Comparison of ENCODE assay signal across 12 cellular contexts in genomic region chr1:60621524-60621923, GRCh38.
DNase-seq lines count a peak whose midpoint lies in the region; ATAC-seq, FAIRE-seq and TF ChIP-seq lines count a peak whose summit lies in the region.
"Had no signal": no experiment of that assay in that cellular context is flagged by ENCODE, and none has a peak within 500 bp of the region (broad histone marks: within the 10 kb centered on the region; RNA-seq: fewer than 3 reads in every experiment).

No MANE protein-coding gene starts in this region.

- H3K9me1 ChIP-seq in endothelial cell of umbilical vein (replicated peaks; ENCODE audit: control insufficient read depth, extremely low read depth, insufficient read depth, low read length) = no peaks in the 10 kb centered on the region

- H2AFZ ChIP-seq in endothelial cell of umbilical vein (ENCODE audit: low read depth, low read length) = peak overlapping the region; percentile 28

- 13 to 15% (median 14%) methylated on average over 10 of the region's 10 CpGs for WGBS in psoas muscle, 3 donors

- H3K27me3 ChIP-seq in endothelial cell of umbilical vein (ENCODE audit: control insufficient read depth in 2 of 2, insufficient read depth in 2 of 2, low read length in 2 of 2) = no peaks in the 10 kb centered on the region
- no peaks in the 10 kb centered on the region for H3K27me3 ChIP-seq in psoas muscle (ENCODE audit: insufficient read depth in 3 of 3, low read length in 2 of 3)

- peak overlapping the region; percentile 78 for H3K4me2 ChIP-seq in endothelial cell of umbilical vein (ENCODE audit: insufficient read depth, low read length)

- BruUV-seq in endothelial cell of umbilical vein (replicated peaks; lab: Mats Ljungman, UMichigan) = no TSS peak

- no peaks in the 10 kb centered on the region for H3K36me3 ChIP-seq in endothelial cell of umbilical vein (ENCODE audit: control insufficient read depth in 2 of 2, extremely low read depth in 1 of 2, insufficient read depth in 2 of 2, low read length in 2 of 2)
- no peaks in the 10 kb centered on the region for H3K36me3 ChIP-seq in psoas muscle (ENCODE audit: insufficient read depth in 1 of 2, low read depth in 1 of 2)

- DNase-seq in NCI-H128 (lab: John Stamatoyannopoulos, UW; ENCODE audit: unreplicated experiment) (peak; percentile 89), NCI-H526 treated with DMSO at 0.1 percent for 48 hours (lab: John Stamatoyannopoulos, UW) (peak; percentile 87), endothelial cell of umbilical vein (ENCODE audit: low read depth, low spot score) (peak; percentile 90), putamen (ENCODE audit: low spot score) (peak; percentile 45), psoas muscle (no peak), OCI-M2 (lab: John Stamatoyannopoulos, UW; ENCODE audit: unreplicated experiment) (no peak), HPDE6-E6E7 (ENCODE audit: extremely low spot score) (no peak)
- DNase-seq: activated effector memory CD4-positive, alpha-beta T cell treated with Interleukin-2 at 50 U/mL for 16 hours; DND-41; mammary epithelial cell had no signal

- H4K20me1 ChIP-seq in endothelial cell of umbilical vein (replicated peaks; ENCODE audit: control insufficient read depth, extremely low read depth, insufficient read depth, low read length) = no peaks in the 10 kb centered on the region

- intact Hi-C loops in endothelial cell of umbilical vein (cut with micrococcal nuclease) = loop anchor here (1.0 to 5.0 kb wide), 4 partner anchors 34 to 339 kb away; no protein-coding TSS in a partner anchor
- intact Hi-C loops in psoas muscle (cut with DNase I) = no loop called here

- H3K9me3 ChIP-seq in endothelial cell of umbilical vein (replicated peaks; ENCODE audit: control insufficient read depth, insufficient read depth, low read length) (no peaks in the 10 kb centered on the region), psoas muscle (no peaks in the 10 kb centered on the region)

- H3K79me2 ChIP-seq in endothelial cell of umbilical vein (ENCODE audit: control insufficient read depth, insufficient read depth, low read length) = no peaks in the 10 kb centered on the region

- ATAC-seq in psoas muscle (no peak), GM21576 (IDR thresholded peaks at IDR 0.05; ENCODE audit: unreplicated experiment) (no peak)
- ATAC-seq: WTC11 had no signal

- POLR2A ChIA-PET in endothelial cell of umbilical vein (lab: Charles Lee) = interaction anchor here (0.6 kb wide), 1 partner anchor 11 kb away, joined by 3 read pairs; no protein-coding TSS in a partner anchor

- H3K4me1 ChIP-seq in endothelial cell of umbilical vein (ENCODE audit: control insufficient read depth, extremely low read depth, insufficient read depth, low read length) (peaks cover 29% of the 10 kb centered on the region), psoas muscle (no peaks in the 10 kb centered on the region)

- H3K27ac ChIP-seq in endothelial cell of umbilical vein (ENCODE audit: insufficient read depth, low read depth, low read length) = peak overlapping the region; percentile 46
- no peak overlapping the region for H3K27ac ChIP-seq in psoas muscle

- CTCF ChIA-PET in endothelial cell of umbilical vein (lab: Charles Lee) = interaction anchor here (0.7 to 1.7 kb wide), 7 partner anchors 12 to 650 kb away, joined by 3 to 14 read pairs (median 3); no protein-coding TSS in a partner anchor

- no peak for TF ChIP-seq POLR2A in endothelial cell of umbilical vein (IDR thresholded peaks at IDR 0.05; ENCODE audit: low read depth, low read length)

- H3K4me3 ChIP-seq in endothelial cell of umbilical vein (replicated peaks in 1 of 3; ENCODE audit: insufficient read depth in 1 of 3, low read depth in 1 of 3, low read length in 3 of 3) = no peak overlapping the region
- H3K4me3 ChIP-seq in psoas muscle = no peak overlapping the region

- H3K9ac ChIP-seq in endothelial cell of umbilical vein (replicated peaks; ENCODE audit: extremely low read depth, insufficient read depth, low read length) = peak overlapping the region; percentile 40

- dilution Hi-C loops in endothelial cell of umbilical vein (cut with MboI; ENCODE audit: extremely low pct_ligation_motif_present, low sequenced_read_pairs) = no loop called here

- no peak for TF ChIP-seq CTCF in endothelial cell of umbilical vein (IDR thresholded peaks at IDR 0.05; ENCODE audit: extremely low read depth in 1 of 2, insufficient read depth in 1 of 2, low read depth in 1 of 2, low read length in 2 of 2)
- TF ChIP-seq CTCF in psoas muscle (IDR thresholded peaks at IDR 0.05) = no peak

- FAIRE-seq in endothelial cell of umbilical vein (lab: Jason Lieb, UNC) = peak; percentile 85

TF ChIP-seq in endothelial cell of umbilical vein, 7 proteins besides CTCF, POLR2A, EP300 and RAD21:
- TF ChIP-seq EZH2 (IDR thresholded peaks at IDR 0.05; ENCODE audit: borderline replicate concordance, low read depth, low read length, severe bottlenecking) (no peak), JUN (IDR thresholded peaks at IDR 0.05; ENCODE audit: borderline replicate concordance, insufficient read depth, insufficient read length, low read depth) (no peak), POLR2AphosphoS5 (IDR thresholded peaks at IDR 0.05; ENCODE audit: insufficient read depth, low read depth, low read length) (no peak), FOS (IDR thresholded peaks at IDR 0.05; ENCODE audit: borderline replicate concordance, insufficient read depth, low read length) (no peak), MYC (IDR thresholded peaks at IDR 0.05; ENCODE audit: low read depth, low read length) (no peak), MAX (IDR thresholded peaks at IDR 0.05; ENCODE audit: insufficient read depth, insufficient read length) (no peak), GATA2 (IDR thresholded peaks at IDR 0.05; ENCODE audit: insufficient read depth, insufficient read length, low read depth, low read length) (no peak)

Comparison
In these comparisons a context has a peak if more than half of its experiments do, and no peak if none do; other contexts are left out.
1. DNase-seq: peak in NCI-H128 (single experiment), NCI-H526 treated with DMSO at 0.1 percent for 48 hours (single experiment), endothelial cell of umbilical vein (single experiment) and putamen (single experiment); none in psoas muscle (0 of 2), OCI-M2 (single experiment) and HPDE6-E6E7 (single experiment).